In genomic region chrX:74461384-74461783, GRCh38 we compare ENCODE assay signal across 13 cellular contexts.
"Had no signal": no experiment of that assay in that cellular context is flagged by ENCODE, and none has a peak within 500 bp of the region (broad histone marks: within the 10 kb centered on the region; RNA-seq: fewer than 3 reads in every experiment).

No MANE protein-coding gene starts in this region.

- H3K4me1 Mint-ChIP-seq: activated CD4-positive, alpha-beta memory T cell treated with anti-CD3 and anti-CD28 coated beads, Interleukin-2, amount 10 ng/mL, durations not matched to agents 7 days and 5 days; activated CD8-positive, alpha-beta memory T cell treated with anti-CD3 and anti-CD28 coated beads, Interleukin-2, amount 10 ng/mL, durations not matched to agents 7 days and 5 days; activated naive CD8-positive, alpha-beta T cell treated with anti-CD3 and anti-CD28 coated beads, Interleukin-2, amount 10 ng/mL, durations not matched to agents 7 days and 5 days; naive thymus-derived CD8-positive, alpha-beta T cell; stimulated activated naive CD8-positive, alpha-beta T cell treated with anti-CD3 and anti-CD28 coated beads, Interleukin-15, amount 100 ng/mL, for 72 hours had no signal

- H3K9me3 Mint-ChIP-seq: activated CD4-positive, alpha-beta memory T cell treated with anti-CD3 and anti-CD28 coated beads, Interleukin-2, amount 10 ng/mL, durations not matched to agents 7 days and 5 days; activated naive CD8-positive, alpha-beta T cell treated with anti-CD3 and anti-CD28 coated beads, Interleukin-2, amount 10 ng/mL, durations not matched to agents 7 days and 5 days; activated T-helper 2 cell treated with anti-CD3 and anti-CD28 coated beads, Interferon-gamma antibody, Interleukin-2, Interleukin-4, amounts not matched to agents 10 μg/mL and 5 μg/mL and 100 μg/mL, durations not matched to agents 14 hours and 24 hours and 36 hours; naive thymus-derived CD8-positive, alpha-beta T cell; stimulated activated naive CD8-positive, alpha-beta T cell treated with anti-CD3 and anti-CD28 coated beads, Interleukin-15, amount 100 ng/mL, for 72 hours had no signal

- ATAC-seq: activated CD8-positive, alpha-beta memory T cell treated with anti-CD3 and anti-CD28 coated beads, Interleukin-2, amount 10 ng/mL, durations not matched to agents 7 days and 5 days; naive thymus-derived CD8-positive, alpha-beta T cell; stimulated activated naive CD8-positive, alpha-beta T cell treated with anti-CD3 and anti-CD28 coated beads, Interleukin-15, amount 100 ng/mL, for 72 hours had no signal

- H3K27me3 Mint-ChIP-seq: activated CD4-positive, alpha-beta memory T cell treated with anti-CD3 and anti-CD28 coated beads, Interleukin-2, amount 10 ng/mL, durations not matched to agents 7 days and 5 days; activated naive CD8-positive, alpha-beta T cell treated with anti-CD3 and anti-CD28 coated beads, Interleukin-2, amount 10 ng/mL, durations not matched to agents 7 days and 5 days; naive thymus-derived CD8-positive, alpha-beta T cell; stimulated activated naive CD8-positive, alpha-beta T cell treated with anti-CD3 and anti-CD28 coated beads, Interleukin-15, amount 100 ng/mL, for 72 hours had no signal

- H3K36me3 ChIP-seq: heart left ventricle had no signal

- H3K27ac Mint-ChIP-seq: activated CD4-positive, alpha-beta memory T cell treated with anti-CD3 and anti-CD28 coated beads, Interleukin-2, amount 10 ng/mL, durations not matched to agents 7 days and 5 days; activated CD8-positive, alpha-beta memory T cell treated with anti-CD3 and anti-CD28 coated beads, Interleukin-2, amount 10 ng/mL, durations not matched to agents 7 days and 5 days; activated naive CD8-positive, alpha-beta T cell treated with anti-CD3 and anti-CD28 coated beads, Interleukin-2, amount 10 ng/mL, durations not matched to agents 7 days and 5 days; activated T-helper 2 cell treated with anti-CD3 and anti-CD28 coated beads, Interferon-gamma antibody, Interleukin-2, Interleukin-4, amounts not matched to agents 10 μg/mL and 5 μg/mL and 100 μg/mL, durations not matched to agents 14 hours and 24 hours and 36 hours; naive thymus-derived CD8-positive, alpha-beta T cell; stimulated activated naive CD8-positive, alpha-beta T cell treated with anti-CD3 and anti-CD28 coated beads, Interleukin-15, amount 100 ng/mL, for 72 hours had no signal

- H3K4me3 ChIP-seq: coronary artery, heart left ventricle had no signal

- H3K4me3 Mint-ChIP-seq: activated CD4-positive, alpha-beta memory T cell treated with anti-CD3 and anti-CD28 coated beads, Interleukin-2, amount 10 ng/mL, durations not matched to agents 7 days and 5 days; activated CD8-positive, alpha-beta memory T cell treated with anti-CD3 and anti-CD28 coated beads, Interleukin-2, amount 10 ng/mL, durations not matched to agents 7 days and 5 days; activated naive CD8-positive, alpha-beta T cell treated with anti-CD3 and anti-CD28 coated beads, Interleukin-2, amount 10 ng/mL, durations not matched to agents 7 days and 5 days; naive thymus-derived CD8-positive, alpha-beta T cell; stimulated activated naive CD8-positive, alpha-beta T cell treated with anti-CD3 and anti-CD28 coated beads, Interleukin-15, amount 100 ng/mL, for 72 hours had no signal

- H3K9me3 ChIP-seq: heart left ventricle had no signal

- H3K27ac ChIP-seq: coronary artery, heart left ventricle had no signal

- DNase-seq: activated CD4-positive, alpha-beta memory T cell treated with anti-CD3 and anti-CD28 coated beads, Interleukin-2, amount 10 ng/mL, durations not matched to agents 7 days and 5 days; activated CD4-positive, alpha-beta T cell treated with anti-CD3 and anti-CD28 coated beads for 48 hours; activated CD4-positive, CD25-positive, alpha-beta regulatory T cell; activated CD8-positive, alpha-beta memory T cell treated with anti-CD3 and anti-CD28 coated beads, Interleukin-2, amount 10 ng/mL, durations not matched to agents 7 days and 5 days; activated naive CD4-positive, alpha-beta T cell treated with Interleukin-2 at 50 U/mL for 16 hours; activated naive CD8-positive, alpha-beta T cell treated with anti-CD3 and anti-CD28 coated beads, Interleukin-2, amount 10 ng/mL, durations not matched to agents 7 days and 5 days; heart left ventricle; mesendoderm; naive thymus-derived CD8-positive, alpha-beta T cell; stimulated activated naive CD8-positive, alpha-beta T cell treated with anti-CD3 and anti-CD28 coated beads, Interleukin-15, amount 100 ng/mL, for 72 hours; T1000 had no signal

- H3K36me3 Mint-ChIP-seq: activated CD8-positive, alpha-beta memory T cell treated with anti-CD3 and anti-CD28 coated beads, Interleukin-2, amount 10 ng/mL, durations not matched to agents 7 days and 5 days; activated naive CD8-positive, alpha-beta T cell treated with anti-CD3 and anti-CD28 coated beads, Interleukin-2, amount 10 ng/mL, durations not matched to agents 7 days and 5 days; naive thymus-derived CD8-positive, alpha-beta T cell had no signal
